ENCODE assay signal across 27 cellular contexts in the genomic region with DNA sequence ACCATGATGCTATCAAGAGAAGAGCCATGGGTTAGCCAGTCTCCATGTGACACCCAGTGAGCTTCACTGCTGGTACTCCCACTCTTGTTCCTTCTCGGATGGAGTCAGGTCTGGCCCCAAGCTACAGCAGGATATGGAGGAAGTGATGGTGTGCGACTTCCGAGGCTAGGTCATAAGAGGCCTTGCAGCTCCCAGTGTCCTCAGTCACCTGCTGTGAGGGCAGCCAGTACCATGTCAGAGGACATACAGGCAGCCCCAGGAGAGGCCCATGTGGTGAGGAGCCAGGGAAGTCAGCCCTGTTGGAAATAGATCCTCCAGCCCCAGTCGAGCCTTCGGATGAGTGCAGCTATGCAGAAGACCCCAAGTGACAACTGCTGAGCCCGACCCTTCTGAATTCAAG.
"Had no signal": no experiment of that assay in that cellular context is flagged by ENCODE, and none has a peak within 500 bp of the region (broad histone marks: within the 10 kb centered on the region; RNA-seq: fewer than 3 reads in every experiment).

No MANE protein-coding gene starts in this region.

- H3K4me3 ChIP-seq: SJCRH30, SK-N-MC had no signal

- H3K27ac Mint-ChIP-seq: activated CD4-positive, alpha-beta memory T cell treated with anti-CD3 and anti-CD28 coated beads, Interleukin-2, amount 10 ng/mL, durations not matched to agents 7 days and 5 days; activated CD4-positive, alpha-beta T cell treated with anti-CD3 and anti-CD28 coated beads, Interleukin-2, amount 10 ng/mL, durations not matched to agents 7 days and 5 days; activated CD8-positive, alpha-beta memory T cell treated with anti-CD3 and anti-CD28 coated beads, Interleukin-2, amount 10 ng/mL, durations not matched to agents 7 days and 5 days; activated naive CD4-positive, alpha-beta T cell treated with anti-CD3 and anti-CD28 coated beads, Interleukin-2, amount 10 ng/mL, durations not matched to agents 7 days and 5 days; activated naive CD8-positive, alpha-beta T cell; activated naive CD8-positive, alpha-beta T cell treated with anti-CD3 and anti-CD28 coated beads, Interleukin-2, amount 50 U/mL, for 24 hours; brain; T-helper 1 cell treated with Interleukin-12 subunit alpha and Interleukin-12 subunit beta and Interleukin-4 antibody, amounts not matched to agents 30 μg/mL and 1 μg/mL, for 36 hours; T-helper 2 cell treated with Interferon-gamma antibody and Interleukin-4, amounts not matched to agents 5 μg/mL and 100 μg/mL, for 36 hours had no signal

- H3K27me3 Mint-ChIP-seq: activated CD4-positive, alpha-beta memory T cell treated with anti-CD3 and anti-CD28 coated beads, Interleukin-2, amount 10 ng/mL, durations not matched to agents 7 days and 5 days; activated CD4-positive, alpha-beta T cell treated with anti-CD3 and anti-CD28 coated beads, Interleukin-2, amount 10 ng/mL, durations not matched to agents 7 days and 5 days; activated CD8-positive, alpha-beta memory T cell treated with anti-CD3 and anti-CD28 coated beads, Interleukin-2, amount 10 ng/mL, durations not matched to agents 7 days and 5 days; activated naive CD4-positive, alpha-beta T cell treated with anti-CD3 and anti-CD28 coated beads, Interleukin-2, amount 10 ng/mL, durations not matched to agents 7 days and 5 days; activated naive CD8-positive, alpha-beta T cell; activated naive CD8-positive, alpha-beta T cell treated with anti-CD3 and anti-CD28 coated beads, Interleukin-2, amount 50 U/mL, for 24 hours had no signal

- H3K4me1 Mint-ChIP-seq: activated CD4-positive, alpha-beta memory T cell treated with anti-CD3 and anti-CD28 coated beads, Interleukin-2, amount 10 ng/mL, durations not matched to agents 7 days and 5 days; activated CD4-positive, alpha-beta T cell treated with anti-CD3 and anti-CD28 coated beads, Interleukin-2, amount 10 ng/mL, durations not matched to agents 7 days and 5 days; activated CD8-positive, alpha-beta memory T cell treated with anti-CD3 and anti-CD28 coated beads, Interleukin-2, amount 10 ng/mL, durations not matched to agents 7 days and 5 days; activated naive CD4-positive, alpha-beta T cell treated with anti-CD3 and anti-CD28 coated beads, Interleukin-2, amount 10 ng/mL, durations not matched to agents 7 days and 5 days; activated naive CD8-positive, alpha-beta T cell treated with anti-CD3 and anti-CD28 coated beads, Interleukin-2, amount 50 U/mL, for 24 hours had no signal

- H3K4me1 ChIP-seq: SJCRH30 had no signal

- ATAC-seq: activated CD8-positive, alpha-beta memory T cell treated with anti-CD3 and anti-CD28 coated beads, Interleukin-2, amount 10 ng/mL, durations not matched to agents 7 days and 5 days; activated naive CD8-positive, alpha-beta T cell treated with anti-CD3 and anti-CD28 coated beads, Interleukin-2, amount 50 U/mL, for 24 hours; Panc1 had no signal

- H3K27ac ChIP-seq: KMS-11, SJCRH30, SK-N-MC had no signal

- H3K4me2 ChIP-seq: KMS-11 had no signal

- H3K4me3 Mint-ChIP-seq: activated CD4-positive, alpha-beta memory T cell treated with anti-CD3 and anti-CD28 coated beads, Interleukin-2, amount 10 ng/mL, durations not matched to agents 7 days and 5 days; activated CD4-positive, alpha-beta T cell treated with anti-CD3 and anti-CD28 coated beads, Interleukin-2, amount 10 ng/mL, durations not matched to agents 7 days and 5 days; activated CD8-positive, alpha-beta memory T cell treated with anti-CD3 and anti-CD28 coated beads, Interleukin-2, amount 10 ng/mL, durations not matched to agents 7 days and 5 days; activated naive CD4-positive, alpha-beta T cell treated with anti-CD3 and anti-CD28 coated beads, Interleukin-2, amount 10 ng/mL, durations not matched to agents 7 days and 5 days; activated naive CD8-positive, alpha-beta T cell; activated naive CD8-positive, alpha-beta T cell treated with anti-CD3 and anti-CD28 coated beads, Interleukin-2, amount 50 U/mL, for 24 hours; brain; T-helper 1 cell treated with Interleukin-12 subunit alpha and Interleukin-12 subunit beta and Interleukin-4 antibody, amounts not matched to agents 30 μg/mL and 1 μg/mL, for 36 hours; T-helper 2 cell treated with Interferon-gamma antibody and Interleukin-4, amounts not matched to agents 5 μg/mL and 100 μg/mL, for 36 hours had no signal

- H3K27me3 ChIP-seq: SJCRH30 had no signal

- H3K36me3 ChIP-seq: SJCRH30 had no signal

- DNase-seq: activated CD4-positive, alpha-beta memory T cell treated with anti-CD3 and anti-CD28 coated beads, Interleukin-2, amount 10 ng/mL, durations not matched to agents 7 days and 5 days; activated CD4-positive, alpha-beta T cell treated with anti-CD3 and anti-CD28 coated beads, Interleukin-2, amount 10 ng/mL, durations not matched to agents 7 days and 5 days; activated CD8-positive, alpha-beta memory T cell treated with anti-CD3 and anti-CD28 coated beads for 24 hours; activated CD8-positive, alpha-beta memory T cell treated with anti-CD3 and anti-CD28 coated beads, Interleukin-2, amount 10 ng/mL, durations not matched to agents 7 days and 5 days; activated CD8-positive, alpha-beta memory T cell treated with anti-CD3 and anti-CD28 coated beads, Interleukin-2, amount 50 U/mL, for 48 hours; activated effector memory CD4-positive, alpha-beta T cell treated with Interleukin-2 at 50 U/mL for 16 hours; activated naive CD4-positive, alpha-beta T cell treated with anti-CD3 and anti-CD28 coated beads, Interleukin-2, amount 10 ng/mL, durations not matched to agents 7 days and 5 days; activated naive CD8-positive, alpha-beta T cell treated with anti-CD3 and anti-CD28 coated beads, Interleukin-2, amount 50 U/mL, for 24 hours; activated T-cell treated with anti-CD3 and anti-CD28 coated beads, Interleukin-2, amount 50 U/mL, for 48 hours; anterior cingulate cortex; MM.1S; MV-4-11; NCI-H1092; NCI-H1436 treated with DMSO at 0.1 percent for 48 hours; NCI-H1694 treated with DMSO at 0.1 percent for 48 hours; NCI-H2029; NCI-H345; NCI-H524 treated with DMSO at 0.1 percent for 48 hours; SHP77; SJCRH30 had no signal

- H3K9me3 ChIP-seq: SJCRH30 had no signal
